In the genomic region with DNA sequence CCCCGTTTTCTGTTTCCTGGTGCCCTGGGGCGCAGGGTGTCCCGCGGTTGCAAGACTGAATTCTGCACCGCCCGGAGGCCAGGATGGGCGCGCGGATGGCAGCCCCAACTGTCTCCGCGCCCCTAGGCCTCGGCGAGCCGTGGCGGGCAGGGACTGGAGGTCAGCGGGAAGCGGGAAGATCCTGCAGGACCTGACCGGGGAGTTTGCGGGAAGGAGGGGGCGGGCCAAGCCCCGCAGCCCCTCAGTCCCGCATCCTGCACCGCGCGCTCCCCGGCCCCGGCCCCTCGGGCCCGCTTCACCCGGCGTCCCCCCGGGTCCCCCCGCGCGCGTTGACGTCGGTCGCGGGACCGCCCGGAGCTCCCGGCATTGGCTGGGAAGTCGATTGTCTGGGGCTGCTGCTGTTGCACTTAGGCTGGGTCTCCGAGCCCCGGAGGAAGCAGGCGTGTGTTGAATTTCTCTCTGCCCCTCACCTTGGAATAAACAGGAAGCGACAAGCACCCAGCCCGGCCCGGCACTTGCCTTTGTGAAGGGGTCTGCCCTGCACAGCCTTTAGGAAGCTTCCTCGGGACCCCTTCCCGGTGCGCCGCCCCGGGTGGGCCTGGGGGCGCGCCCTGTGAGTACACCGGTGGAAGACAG, we compare ENCODE assay signal across 8 cellular contexts. TPM values are rescaled to one million over a fixed set of nuclear protein-coding genes. Genes with fewer than 3 reads are reported as not detected.
DNase-seq lines count a peak whose midpoint lies in the region; ATAC-seq and TF ChIP-seq lines count a peak whose summit lies in the region.

A gene (plus strand): TSS at position 385 of the 636 bp plus-strand sequence.

- TF ChIP-seq CTCF in AG04450 (IDR thresholded peaks at IDR 0.05; ENCODE audit: low read depth, low read length) (no peak), foreskin keratinocyte (conservative IDR thresholded peaks at IDR 0.05) (no peak)

- H3K4me3 ChIP-seq in AG04450 (ENCODE audit: low read depth, low read length) (peak within 1 kb of the TSS; percentile 39; the same call in 1 of the 2 replicates), mesodermal cell (ENCODE audit: extremely low read depth, insufficient read depth, low read length, poor library complexity, severe bottlenecking) (peak within 1 kb of the TSS; percentile 57)

- 1 to 2% methylated on average over 36 to 42 of the region's 58 CpGs for WGBS in mesodermal cell (ENCODE audit: insufficient coverage in 2 of 2), 2 experiments

- H3K9me3 ChIP-seq in AG04450 (ENCODE audit: control insufficient read depth, insufficient read depth, low read length), result no peaks in the 10 kb centered on the region; the same call in 1 of the 2 replicates
- no peaks in the 10 kb centered on the region for H3K9me3 ChIP-seq in mesodermal cell (ENCODE audit: control insufficient read depth, low read length)

- POLR2A ChIA-PET in AG04450 (lab: Yijun Ruan, JAX), result no interaction called here

- no peak for DNase-seq in AG04450 (ENCODE audit: low read depth, low spot score)
- peak; percentile 84 for DNase-seq in HuH-7.5 (ENCODE audit: low spot score)
- DNase-seq in activated CD4-positive, alpha-beta T cell treated with anti-CD3 and anti-CD28 coated beads for 48 hours, result peak; percentile 48
- DNase-seq in effector CD4-positive, alpha-beta T cell, result peak; percentile 35
- DNase-seq in stimulated activated naive CD4-positive, alpha-beta T cell treated with Interleukin-2 at 50 U/mL for 16 hours (lab: John Stamatoyannopoulos, UW), result peak; percentile 18
- no peak for DNase-seq in foreskin keratinocyte
- no peak for DNase-seq in NCI-H446 treated with DMSO at 0.1 percent for 48 hours (lab: John Stamatoyannopoulos, UW)

- H3K27me3 ChIP-seq in AG04450 (ENCODE audit: control insufficient read depth, insufficient read depth, low read length), result peaks cover 56% of the 10 kb centered on the region
- H3K27me3 ChIP-seq in foreskin keratinocyte, result peaks cover 88% of the 10 kb centered on the region

- H3K4me1 ChIP-seq in mesodermal cell (ENCODE audit: control insufficient read depth, insufficient read depth, low read length, poor library complexity, severe bottlenecking) (peaks cover 39% of the 10 kb centered on the region), foreskin keratinocyte (no peaks in the 10 kb centered on the region)

- no peak within 1 kb of the TSS for H3K27ac ChIP-seq in AG04450 (ENCODE audit: low read depth, low read length)
- H3K27ac ChIP-seq in mesodermal cell (ENCODE audit: low read depth, low read length, severe bottlenecking), result no peak within 1 kb of the TSS
- no peak within 1 kb of the TSS for H3K27ac ChIP-seq in foreskin keratinocyte

- H3K36me3 ChIP-seq in mesodermal cell (ENCODE audit: control insufficient read depth, insufficient read depth, low read length), result no peaks in the 10 kb centered on the region

- CTCF ChIA-PET in AG04450 (lab: Charles Lee), result no interaction called here

- ATAC-seq in foreskin keratinocyte, result no peak

RNA-seq across cellular contexts. Expression of the gene that starts here (rescaled TPM):
- not detected in 2 replicates for polyA plus RNA-seq in AG04450 (2011; rRNA removed)
- not detected in 2 replicates for polyA minus RNA-seq in AG04450 (2011; rRNA and poly(A)+ RNA removed)
- 6.0 TPM for polyA plus RNA-seq in mesodermal cell (2013, experiment 1 of 2)
- polyA plus RNA-seq in mesodermal cell (2013, experiment 2 of 2), result 4.9 TPM
- not detected in 2 replicates for total RNA-seq in foreskin keratinocyte
- not detected in 2 replicates for polyA plus RNA-seq in foreskin keratinocyte

Comparison
In these comparisons a context has a peak if more than half of its experiments do, and no peak if none do; other contexts are left out.
1. DNase-seq: peak in HuH-7.5 (single experiment), activated CD4-positive, alpha-beta T cell treated with anti-CD3 and anti-CD28 coated beads for 48 hours (single experiment), effector CD4-positive, alpha-beta T cell (single experiment) and stimulated activated naive CD4-positive, alpha-beta T cell treated with Interleukin-2 at 50 U/mL for 16 hours (single experiment); none in AG04450 (single experiment), foreskin keratinocyte (0 of 2) and NCI-H446 treated with DMSO at 0.1 percent for 48 hours (single experiment).